In genomic region chr6:56689114-56689513, GRCh38 we compare ENCODE assay signal across 10 cellular contexts. TPM values are rescaled to one million over a fixed set of nuclear protein-coding genes. Genes with fewer than 3 reads are reported as not detected.
A peak's percentile ranks its signal among the peaks of the same experiment; 100 is the strongest.
DNase-seq lines count a peak whose midpoint lies in the region; ATAC-seq and TF ChIP-seq lines count a peak whose summit lies in the region.
"Had no signal": no experiment of that assay in that cellular context is flagged by ENCODE, and none has a peak within 500 bp of the region (broad histone marks: within the 10 kb centered on the region; RNA-seq: fewer than 3 reads in every experiment).

No MANE protein-coding gene starts in this region.

- H3K9me3 ChIP-seq in esophagus squamous epithelium: no peaks in the 10 kb centered on the region

- peaks cover 0 to 20% (median 0%) of the 10 kb centered on the region in 3 donors for H3K4me1 ChIP-seq in esophagus squamous epithelium

- TF ChIP-seq CTCF in GM12865 (IDR thresholded peaks at IDR 0.05; ENCODE audit: insufficient read depth, low read depth, low read length, missing control alignments) (no peak), esophagus squamous epithelium (IDR thresholded peaks at IDR 0.05) (no peak)

- WGBS in esophagus squamous epithelium, 2 donors: 43 to 62% methylated on average over 3 of the region's 3 CpGs

- peak overlapping the region in 3 of 4 donors; percentile 4 to 41 (median 36) for H3K27ac ChIP-seq in esophagus squamous epithelium

- H3K4me3 ChIP-seq in GM12865 (ENCODE audit: low read depth, low read length) (no peak overlapping the region), esophagus squamous epithelium (peak overlapping the region in 1 of 4 donors; percentile 38)

- DNase-seq in GM12865 (ENCODE audit: low read depth): peak; percentile 46
- no peak for DNase-seq in esophagus squamous epithelium (lab: John Stamatoyannopoulos, UW)
- DNase-seq in NCI-H82 treated with DMSO at 0.1 percent for 48 hours (lab: John Stamatoyannopoulos, UW; ENCODE audit: unreplicated experiment): no peak
- DNase-seq in activated T-cell treated with anti-CD3 and anti-CD28 coated beads for 4 hours: no peak
- no peak for DNase-seq in NCI-H2196 (lab: John Stamatoyannopoulos, UW; ENCODE audit: unreplicated experiment)
- no peak for DNase-seq in NCI-H524 (lab: John Stamatoyannopoulos, UW)
- DNase-seq: activated naive CD4-positive, alpha-beta T cell treated with anti-CD3 and anti-CD28 coated beads, Interleukin-2, amount 10 ng/mL, durations not matched to agents 7 days and 5 days; T-helper 1 cell had no signal

- peak; percentile 87 for ATAC-seq in GM21381 (IDR thresholded peaks at IDR 0.05; ENCODE audit: unreplicated experiment)
- peak; percentile 71 for ATAC-seq in HG03159 (IDR thresholded peaks at IDR 0.05; ENCODE audit: unreplicated experiment)

- no peak for TF ChIP-seq POLR2A in esophagus squamous epithelium (IDR thresholded peaks at IDR 0.05)

- no peaks in the 10 kb centered on the region for H3K27me3 ChIP-seq in esophagus squamous epithelium

- intact Hi-C loops in esophagus squamous epithelium (cut with DNase I): no loop called here

- H3K36me3 ChIP-seq in esophagus squamous epithelium: no peaks in the 10 kb centered on the region

RNA-seq across cellular contexts. Expression of gene DST, which starts 46.4 kb away (rescaled TPM):
- total RNA-seq in esophagus squamous epithelium: 100 to 1,000 TPM; 134 to 468 (median 175) TPM
